ENCODE assay signal across 8 cellular contexts in genomic region chr19:14196105-14196504, GRCh38. TPM values are rescaled to one million over a fixed set of nuclear protein-coding genes. Genes with fewer than 3 reads are reported as not detected.
DNase-seq lines count a peak whose midpoint lies in the region; ATAC-seq, FAIRE-seq and TF ChIP-seq lines count a peak whose summit lies in the region.
"Not testable (repeated sequence)": the region's sequence is repeated elsewhere in the genome, so short reads cannot be mapped to it uniquely, and the experiment has no call there.

No MANE protein-coding gene starts in this region.

- not testable (repeated sequence) for H3K36me3 Mint-ChIP-seq in activated CD8-positive, alpha-beta T cell treated with anti-CD3 and anti-CD28 coated beads for 36 hours (ENCODE audit: low read depth); progenitor cell of endocrine pancreas (ENCODE audit: insufficient read depth)

- peak; percentile 87 for ATAC-seq in activated CD8-positive, alpha-beta T cell treated with anti-CD3 and anti-CD28 coated beads for 36 hours

- H3K4me3 ChIP-seq in breast epithelium, right atrium auricular region: not testable (repeated sequence)

- in situ Hi-C loops in KBM-7 (cut with MboI; ENCODE audit: low pct_unique_long_range_greater_than_20kb, low sequenced_read_pairs): not testable (repeated sequence)

- POLR2A ChIA-PET in activated CD8-positive, alpha-beta T cell treated with anti-CD3 and anti-CD28 coated beads for 36 hours (lab: Charles Lee): interaction anchor here (1.4 kb wide), 1 partner anchor 152 kb away, joined by 3 read pairs; no protein-coding TSS in a partner anchor

- H3K27ac ChIP-seq in breast epithelium, right atrium auricular region: not testable (repeated sequence)

- H3K4me1 Mint-ChIP-seq in activated CD8-positive, alpha-beta T cell treated with anti-CD3 and anti-CD28 coated beads for 36 hours (ENCODE audit: low read depth): peaks cover 14% of the 10 kb centered on the region
- not testable (repeated sequence) for H3K4me1 Mint-ChIP-seq in progenitor cell of endocrine pancreas (ENCODE audit: low read depth)

- FAIRE-seq in D721Med (lab: Jason Lieb, UNC); RCC 7860 (lab: Jason Lieb, UNC): not testable (repeated sequence)

- peak overlapping the region; percentile 12 for H3K4me3 Mint-ChIP-seq in activated CD8-positive, alpha-beta T cell treated with anti-CD3 and anti-CD28 coated beads for 36 hours
- H3K4me3 Mint-ChIP-seq in progenitor cell of endocrine pancreas (ENCODE audit: low read depth): not testable (repeated sequence)

- peak overlapping the region; percentile 22 for H3K27ac Mint-ChIP-seq in activated CD8-positive, alpha-beta T cell treated with anti-CD3 and anti-CD28 coated beads for 36 hours
- H3K27ac Mint-ChIP-seq in progenitor cell of endocrine pancreas: peak overlapping the region; percentile 50

- not testable (repeated sequence) for H3K4me1 ChIP-seq in breast epithelium, right atrium auricular region

- TF ChIP-seq CTCF in D721Med (IDR thresholded peaks at IDR 0.05; ENCODE audit: insufficient read depth, missing control alignments) (peak; percentile 60), breast epithelium (IDR thresholded peaks at IDR 0.05) (peak; percentile 46 to 59 (median 55)), right atrium auricular region (IDR thresholded peaks at IDR 0.05) (peak; percentile 63 to 71), progenitor cell of endocrine pancreas (IDR thresholded peaks at IDR 0.05; ENCODE audit: unreplicated experiment) (peak; percentile 74)
- TF ChIP-seq CTCF in activated CD8-positive, alpha-beta T cell treated with anti-CD3 and anti-CD28 coated beads for 36 hours (IDR thresholded peaks at IDR 0.05): peak; percentile 72

- not testable (repeated sequence) for H3K9me3 ChIP-seq in breast epithelium, right atrium auricular region

- DNase-seq in D721Med (ENCODE audit: insufficient read length, low spot score); breast epithelium (ENCODE audit: low spot score in 2 of 2): not testable (repeated sequence)
- peak; percentile 61 for DNase-seq in KBM-7
- peak; percentile 34 for DNase-seq in RCC 7860 (ENCODE audit: low spot score)
- peak; percentile 89 for DNase-seq in activated CD8-positive, alpha-beta T cell treated with anti-CD3 and anti-CD28 coated beads for 36 hours
- peak; percentile 61 for DNase-seq in right atrium auricular region (ENCODE audit: low spot score)
- peak; percentile 50 for DNase-seq in progenitor cell of endocrine pancreas (ENCODE audit: low spot score, unreplicated experiment)
- peak; percentile 67 for DNase-seq in stimulated activated naive CD4-positive, alpha-beta T cell treated with Interleukin-2 at 50 U/mL for 16 hours (lab: John Stamatoyannopoulos, UW)

- not testable (repeated sequence) for H3K36me3 ChIP-seq in breast epithelium, right atrium auricular region

- not testable (repeated sequence) for H3K27me3 ChIP-seq in breast epithelium, right atrium auricular region

- not testable (repeated sequence) for H3K27me3 Mint-ChIP-seq in activated CD8-positive, alpha-beta T cell treated with anti-CD3 and anti-CD28 coated beads for 36 hours; progenitor cell of endocrine pancreas

- CTCF ChIA-PET in activated CD8-positive, alpha-beta T cell treated with anti-CD3 and anti-CD28 coated beads for 36 hours (lab: Charles Lee): interaction anchor here (0.8 to 7.5 kb wide), 3 partner anchors 48 to 152 kb away, joined by 3 to 89 read pairs (median 4); no protein-coding TSS in a partner anchor

- not testable (repeated sequence) for H3K9me3 Mint-ChIP-seq in activated CD8-positive, alpha-beta T cell treated with anti-CD3 and anti-CD28 coated beads for 36 hours; progenitor cell of endocrine pancreas (ENCODE audit: low read depth)

- intact Hi-C loops in activated CD8-positive, alpha-beta T cell treated with anti-CD3 and anti-CD28 coated beads for 36 hours (cut with micrococcal nuclease): loop anchor here (5.0 kb wide), 1 partner anchor 151 kb away; no protein-coding TSS in a partner anchor
- intact Hi-C loops in breast epithelium (cut with DNase I; ENCODE audit: low total_unique reads): not testable (repeated sequence)

- TF ChIP-seq POLR2A in breast epithelium (IDR thresholded peaks at IDR 0.05): not testable (repeated sequence)

RNA-seq across cellular contexts. Expression of gene ADGRL1, which starts 9.9 kb away (rescaled TPM):
- total RNA-seq in activated CD8-positive, alpha-beta T cell treated with anti-CD3 and anti-CD28 coated beads for 36 hours: 10 to 100 TPM; 11.8 to 14.5 TPM
- total RNA-seq in breast epithelium: 10 to 100 TPM; 11.2 to 14.7 (median 11.6) TPM
- 10 to 100 TPM; 21.0 to 31.2 TPM for total RNA-seq in right atrium auricular region
- 54.6 and 55.3 TPM in 2 replicates for total RNA-seq in progenitor cell of endocrine pancreas

RNA-seq across cellular contexts. Expression of gene ASF1B, which starts 59.7 kb away (rescaled TPM):
- 10 to 100 TPM; 53.5 to 55.3 TPM for total RNA-seq in activated CD8-positive, alpha-beta T cell treated with anti-CD3 and anti-CD28 coated beads for 36 hours
- total RNA-seq in breast epithelium (1 to 10 TPM in 2 of 3 donors, under 1 TPM in 1; 0.66 to 1.6 (median 1.2) TPM), right atrium auricular region (1 to 10 TPM in 1 of 2 donors, under 1 TPM in 1; 0.43 to 1.4 TPM), progenitor cell of endocrine pancreas (18.4 TPM in 2 replicates)
